In the genomic region with DNA sequence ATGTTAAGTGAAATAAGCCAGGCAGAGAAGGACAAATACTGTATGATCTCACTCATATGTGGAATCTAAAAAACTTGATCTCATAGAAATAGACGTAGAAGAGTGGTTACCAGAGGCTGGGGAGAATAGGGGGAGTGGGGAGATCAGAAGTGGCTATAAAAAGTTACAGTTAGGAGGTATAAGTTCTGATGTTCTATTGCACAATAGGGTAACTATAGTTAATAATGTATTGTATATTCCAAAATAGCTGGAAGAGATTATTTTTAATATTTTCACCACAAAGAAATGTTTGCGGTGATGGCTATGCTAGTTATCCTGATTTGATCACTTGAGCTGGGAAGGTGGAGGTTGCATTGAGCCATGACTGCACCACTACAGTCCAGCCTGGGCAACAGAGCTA, we compare ENCODE assay signal across 29 cellular contexts. TPM values are rescaled to one million over a fixed set of nuclear protein-coding genes. Genes with fewer than 3 reads are reported as not detected.
"Had no signal": no experiment of that assay in that cellular context is flagged by ENCODE, and none has a peak within 500 bp of the region (broad histone marks: within the 10 kb centered on the region; RNA-seq: fewer than 3 reads in every experiment).

No MANE protein-coding gene starts in this region.

- H3K4me3 ChIP-seq: colonic mucosa, esophagus squamous epithelium, gastrocnemius medialis, heart right ventricle, left lung, lower lobe of right lung, mucosa of descending colon had no signal

- H3K4me1 ChIP-seq: colonic mucosa, left lung, lower lobe of right lung had no signal

- DNase-seq: colonic mucosa; cortex of kidney; effector CD8-positive, alpha-beta T cell; effector memory CD8-positive, alpha-beta T cell; endodermal cell; erythroblast; esophagus squamous epithelium; foreskin fibroblast; foreskin melanocyte; gastrocnemius medialis; glutamatergic neuron; head of caudate nucleus; heart right ventricle; hippocampal formation; left cardiac atrium; left lung; left ventricle myocardium superior; lower lobe of right lung; mesenchymal stem cell; mucosa of descending colon; naive B cell had no signal

- H3K27me3 ChIP-seq: colonic mucosa, esophagus squamous epithelium, gastrocnemius medialis, heart right ventricle, left lung had no signal

- H3K27ac ChIP-seq: colonic mucosa, epithelial cell of prostate, esophagus squamous epithelium, gastrocnemius medialis, heart right ventricle, left lung, lower lobe of right lung had no signal

- ATAC-seq: effector memory CD8-positive, alpha-beta T cell; esophagus mucosa; gastrocnemius medialis; heart right ventricle; left cardiac atrium; left lung; left ventricle myocardium superior; lower lobe of right lung; mucosa of descending colon had no signal

- H3K9me3 ChIP-seq: colonic mucosa, esophagus squamous epithelium, gastrocnemius medialis, left lung, lower lobe of right lung, mucosa of descending colon had no signal

- H3K36me3 ChIP-seq: colonic mucosa, gastrocnemius medialis, lower lobe of right lung had no signal

- FAIRE-seq: endometrium, keratinocyte had no signal

RNA-seq across cellular contexts. Expression of a gene that starts 53.8 kb away (rescaled TPM):
- total RNA-seq: dermis microvascular lymphatic vessel endothelial cell, glomerular endothelial cell, lung microvascular endothelial cell, myocyte had no signal
- polyA plus RNA-seq: keratinocyte had no signal
